ENCODE assay signal across 8 cellular contexts in genomic region chrX:71283409-71284143, GRCh38. TPM values are rescaled to one million over a fixed set of nuclear protein-coding genes. Genes with fewer than 3 reads are reported as not detected.
DNase-seq lines count a peak whose midpoint lies in the region; ATAC-seq and TF ChIP-seq lines count a peak whose summit lies in the region.

TSS of gene NONO (plus strand) at chrX:71283635. CDS start at chrX:71290638, 7,003 bp downstream.

- peaks cover 0 to 34% (median 0%) of the 10 kb centered on the region in 45 donors for H3K27me3 ChIP-seq in dorsolateral prefrontal cortex
- no peaks in the 10 kb centered on the region for H3K27me3 ChIP-seq in liver (ENCODE audit: control insufficient read depth in 4 of 4, insufficient read depth in 4 of 4, low read length in 3 of 4)

- WGBS in liver, result under 1% methylated on average over 56 of the region's 56 CpGs

- TF ChIP-seq CTCF in CD14-positive monocyte (IDR thresholded peaks at IDR 0.05) (no peak), dorsolateral prefrontal cortex (IDR thresholded peaks at IDR 0.05 in 54 of 56, conservative IDR thresholded peaks at IDR 0.05 in 2 of 56; ENCODE audit: low read depth in 1 of 56, partially characterized antibody in 56 of 56) (peak in 14 of 56 donors; percentile 4 to 23 (median 10)), liver (IDR thresholded peaks at IDR 0.05; ENCODE audit: low read depth, low read length, missing input control) (no peak)

- H3K4me3 ChIP-seq in dorsolateral prefrontal cortex (peak within 1 kb of the TSS; percentile 52 to 84 (median 69)), liver (ENCODE audit: low read depth in 1 of 3, low read length in 3 of 3) (peak within 1 kb of the TSS; percentile 71 to 75 (median 74))

- POLR2A ChIA-PET in activated CD4-positive, alpha-beta memory T cell treated with anti-CD3 and anti-CD28 coated beads for 36 hours (lab: Charles Lee), result interaction anchor here (0.5 to 1.9 kb wide), 15 partner anchors 9 to 898 kb away, joined by 3 to 23 read pairs (median 4); partner anchors contain the start of genes IL2RG, MED12, PIN4 and TAF1

- ATAC-seq in GM19397 (IDR thresholded peaks at IDR 0.05; ENCODE audit: unreplicated experiment), result peak; percentile 93
- ATAC-seq in HG03571 (IDR thresholded peaks at IDR 0.05; ENCODE audit: unreplicated experiment), result peak; percentile 85

- H3K9ac ChIP-seq in liver (ENCODE audit: low read depth in 1 of 2, low read length in 2 of 2), result peak within 1 kb of the TSS; percentile 64 to 72

- no peaks in the 10 kb centered on the region for H3K36me3 Mint-ChIP-seq in CD14-positive monocyte
- peaks cover 20% of the 10 kb centered on the region for H3K36me3 Mint-ChIP-seq in activated CD4-positive, alpha-beta memory T cell treated with anti-CD3 and anti-CD28 coated beads for 36 hours

- peak within 1 kb of the TSS; percentile 92 to 96 for H3K4me3 Mint-ChIP-seq in CD14-positive monocyte
- H3K4me3 Mint-ChIP-seq in activated CD4-positive, alpha-beta memory T cell treated with anti-CD3 and anti-CD28 coated beads for 36 hours, result peak within 1 kb of the TSS; percentile 98

- intact Hi-C loops in CD14-positive monocyte (cut with micrococcal nuclease) (no loop called here), dorsolateral prefrontal cortex (cut with DNase I) (loop anchor here (2.0 to 5.0 kb wide), 3 partner anchors 29 to 101 kb away; partner anchors contain the start of genes TAF1 (in 1 of the 2) and ZMYM3 (in 1 of the 2))
- intact Hi-C loops in activated CD4-positive, alpha-beta memory T cell treated with anti-CD3 and anti-CD28 coated beads for 36 hours (cut with micrococcal nuclease), result loop anchor here (1.0 to 5.0 kb wide), 7 partner anchors 29 to 826 kb away; partner anchors contain the start of genes IL2RG, OGT, TAF1 and ZMYM3

- H3K4me1 ChIP-seq in liver (ENCODE audit: control insufficient read depth in 4 of 4, insufficient read depth in 4 of 4, low read length in 3 of 4), result peaks cover 0 to 14% (median 5%) of the 10 kb centered on the region in 4 donors

- H3K27ac Mint-ChIP-seq in CD14-positive monocyte, result peak within 1 kb of the TSS; percentile 96 to 99 (median 98)
- H3K27ac Mint-ChIP-seq in activated CD4-positive, alpha-beta memory T cell treated with anti-CD3 and anti-CD28 coated beads for 36 hours, result peak within 1 kb of the TSS; percentile 100

- TF ChIP-seq RAD21 in liver (IDR thresholded peaks at IDR 0.05), result no peak

- H3K36me3 ChIP-seq in liver (ENCODE audit: control insufficient read depth in 4 of 4, insufficient read depth in 3 of 4, low read depth in 1 of 4, low read length in 3 of 4), result no peaks in the 10 kb centered on the region

- H3K9me3 ChIP-seq in liver (ENCODE audit: control insufficient read depth in 4 of 4, low read length in 3 of 4), result peaks cover 0 to 3% (median 0%) of the 10 kb centered on the region in 4 donors

- peaks cover 0 to 5% (median 3%) of the 10 kb centered on the region in 3 donors for H3K27me3 Mint-ChIP-seq in CD14-positive monocyte (ENCODE audit: low read depth in 3 of 3)
- H3K27me3 Mint-ChIP-seq in activated CD4-positive, alpha-beta memory T cell treated with anti-CD3 and anti-CD28 coated beads for 36 hours, result no peaks in the 10 kb centered on the region

- peak; percentile 92 for DNase-seq in CD14-positive monocyte (ENCODE audit: low spot score)
- peak; percentile 97 for DNase-seq in NCI-H82 treated with DMSO at 0.1 percent for 48 hours (lab: John Stamatoyannopoulos, UW; ENCODE audit: unreplicated experiment)
- peak; percentile 85 for DNase-seq in activated CD4-positive, alpha-beta memory T cell treated with anti-CD3 and anti-CD28 coated beads for 36 hours
- peak; percentile 54 to 86 (median 82) for DNase-seq in dorsolateral prefrontal cortex
- DNase-seq in stimulated activated CD4-positive, alpha-beta T cell treated with anti-CD3 and anti-CD28 coated beads, Interleukin-4, amount 100 ng/mL, for 24 hours, result peak; percentile 89

- peaks cover 9% of the 10 kb centered on the region for H3K4me1 Mint-ChIP-seq in CD14-positive monocyte
- peaks cover 10% of the 10 kb centered on the region for H3K4me1 Mint-ChIP-seq in activated CD4-positive, alpha-beta memory T cell treated with anti-CD3 and anti-CD28 coated beads for 36 hours (ENCODE audit: low read depth)

- CTCF ChIA-PET in activated CD4-positive, alpha-beta memory T cell treated with anti-CD3 and anti-CD28 coated beads for 36 hours (lab: Charles Lee), result interaction anchor here (0.9 to 2.1 kb wide), 5 partner anchors 30 to 165 kb away, joined by 3 to 5 read pairs (median 5); partner anchors contain the start of genes MED12, TAF1 and ZMYM3

- H3K27ac ChIP-seq in dorsolateral prefrontal cortex (peak within 1 kb of the TSS; percentile 62 to 95 (median 90)), liver (ENCODE audit: low read depth in 1 of 2, low read length in 2 of 2) (peak within 1 kb of the TSS; percentile 87 to 88)

- peaks cover 0 to 19% (median 3%) of the 10 kb centered on the region in 7 donors for H3K9me3 Mint-ChIP-seq in CD14-positive monocyte
- no peaks in the 10 kb centered on the region for H3K9me3 Mint-ChIP-seq in activated CD4-positive, alpha-beta memory T cell treated with anti-CD3 and anti-CD28 coated beads for 36 hours

TF ChIP-seq in liver, 16 proteins besides CTCF, POLR2A, EP300 and RAD21:
- peak; percentile 74 for TF ChIP-seq REST (IDR thresholded peaks at IDR 0.05)
- no peak for TF ChIP-seq NR2F2 (IDR thresholded peaks at IDR 0.05)
- TF ChIP-seq YY1 (IDR thresholded peaks at IDR 0.05), result peak; percentile 94
- TF ChIP-seq HNF4A (conservative IDR thresholded peaks at IDR 0.05), result peak in 1 of 2 donors; percentile 65
- no peak for TF ChIP-seq ATF3 (IDR thresholded peaks at IDR 0.05)
- no peak for TF ChIP-seq JUND (IDR thresholded peaks at IDR 0.05)
- TF ChIP-seq ZBTB33 (IDR thresholded peaks at IDR 0.05), result peak; percentile 67
- no peak for TF ChIP-seq FOXA1 (IDR thresholded peaks at IDR 0.05)
- peak; percentile 54 for TF ChIP-seq TAF1 (conservative IDR thresholded peaks at IDR 0.05)
- no peak for TF ChIP-seq EGR1 (IDR thresholded peaks at IDR 0.05; ENCODE audit: low read depth in 2 of 2)
- no peak for TF ChIP-seq HNF4G (IDR thresholded peaks at IDR 0.05)
- TF ChIP-seq GABPA (IDR thresholded peaks at IDR 0.05 in 1 of 2, conservative IDR thresholded peaks at IDR 0.05 in 1 of 2), result peak; percentile 42 to 82
- peak in 1 of 2 donors; percentile 15 for TF ChIP-seq RXRA (IDR thresholded peaks at IDR 0.05)
- TF ChIP-seq FOXA2 (IDR thresholded peaks at IDR 0.05), result no peak
- peak; percentile 11 for TF ChIP-seq MAX (IDR thresholded peaks at IDR 0.05)
- TF ChIP-seq SP1 (IDR thresholded peaks at IDR 0.05), result peak; percentile 56

RNA-seq across cellular contexts. Expression of gene NONO, which starts in this region (rescaled TPM):
- polyA plus RNA-seq in CD14-positive monocyte, result 100 to 1,000 TPM; 111 to 122 TPM
- 100 to 1,000 TPM; 450 to 460 TPM for total RNA-seq in activated CD4-positive, alpha-beta memory T cell treated with anti-CD3 and anti-CD28 coated beads for 36 hours
- 100 to 1,000 TPM in 119 of 120 experiments, 10 to 100 TPM in 1; 98.6 to 184 (median 146) TPM for total RNA-seq in dorsolateral prefrontal cortex
- total RNA-seq in liver, result 100 to 1,000 TPM; 138 to 140 TPM
- 10 to 100 TPM; 66.1 to 74.7 TPM for polyA plus RNA-seq in liver

Comparison
In these comparisons a context has a peak if more than half of its experiments do, and no peak if none do; other contexts are left out.
1. Peak in every context shown above with its lines: DNase-seq, ATAC-seq, H3K4me3 ChIP-seq and H3K27ac ChIP-seq.
2. intact Hi-C loops: an anchor here in activated CD4-positive, alpha-beta memory T cell treated with anti-CD3 and anti-CD28 coated beads for 36 hours (1.0 to 5.0 kb wide) and dorsolateral prefrontal cortex (2.0 to 5.0 kb wide); none called in CD14-positive monocyte.